In genomic region chr1:234851450-234852438, GRCh38 we compare ENCODE assay signal across 1 cellular context.
TF ChIP-seq lines count a peak whose summit lies in the region.

No MANE protein-coding gene starts in this region.

TF ChIP-seq in K562, 482 proteins besides CTCF, POLR2A, EP300 and RAD21 (continued from another document and continues in another):
- TF ChIP-seq CEBPZ (IDR thresholded peaks at IDR 0.05; ENCODE audit: borderline replicate concordance, low read depth, low read length): no peak
- peak; percentile 20; the same call in 1 of the 2 replicates for TF ChIP-seq CEBPB (tag; IDR thresholded peaks at IDR 0.05)
- TF ChIP-seq TRIM28 (IDR thresholded peaks at IDR 0.05): no peak
- no peak for TF ChIP-seq RBM25 (IDR thresholded peaks at IDR 0.05; ENCODE audit: low read depth, low read length, severe bottlenecking)
- TF ChIP-seq ZBTB8A (IDR thresholded peaks at IDR 0.05; ENCODE audit: partially characterized antibody): no peak
- TF ChIP-seq ETS1 (conservative IDR thresholded peaks at IDR 0.05; ENCODE audit: control insufficient read depth, low read depth, low read length): no peak
- no peak for TF ChIP-seq ZFX (CRISPR knock-in tag; IDR thresholded peaks at IDR 0.05)
- peak; percentile 34; the same call in 1 of the 2 replicates for TF ChIP-seq ZNF592 (IDR thresholded peaks at IDR 0.05)
- TF ChIP-seq CBX8 (IDR thresholded peaks at IDR 0.05; ENCODE audit: borderline replicate concordance, extremely low read depth, low read depth, low read length, poor library complexity, severe bottlenecking): no peak
- no peak; the same call in 1 of the 2 replicates for TF ChIP-seq ZNF24 (IDR thresholded peaks at IDR 0.05)
- no peak for TF ChIP-seq TARDBP (IDR thresholded peaks at IDR 0.05)
- no peak for TF ChIP-seq NR2F6 (CRISPR knock-in tag; IDR thresholded peaks at IDR 0.05)
- no peak for TF ChIP-seq ZNF77 (CRISPR knock-in tag; IDR thresholded peaks at IDR 0.05)
- no peak for TF ChIP-seq ASH1L (IDR thresholded peaks at IDR 0.05; ENCODE audit: borderline replicate concordance, low read depth, partially characterized antibody)
- no peak for TF ChIP-seq ZNF511 (CRISPR knock-in tag; IDR thresholded peaks at IDR 0.05)
- TF ChIP-seq, protein P1, sequence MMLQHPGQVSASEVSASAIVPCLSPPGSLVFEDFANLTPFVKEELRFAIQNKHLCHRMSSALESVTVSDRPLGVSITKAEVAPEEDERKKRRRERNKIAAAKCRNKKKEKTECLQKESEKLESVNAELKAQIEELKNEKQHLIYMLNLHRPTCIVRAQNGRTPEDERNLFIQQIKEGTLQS (IDR thresholded peaks at IDR 0.05): peak; percentile 63; the same call in 1 of the 2 replicates
- TF ChIP-seq, protein P1 (CRISPR knock-in tag; conservative IDR thresholded peaks at IDR 0.05): no peak
- TF ChIP-seq HDAC2 (IDR thresholded peaks at IDR 0.05): peak; percentile 88
- TF ChIP-seq TAF9B (IDR thresholded peaks at IDR 0.05; ENCODE audit: partially characterized antibody): no peak
- no peak for TF ChIP-seq ELF2 (CRISPR knock-in tag; IDR thresholded peaks at IDR 0.05)
- TF ChIP-seq NR2C2 (CRISPR knock-in tag; IDR thresholded peaks at IDR 0.05): no peak
- TF ChIP-seq NR2C2 (tag; IDR thresholded peaks at IDR 0.05): peak; percentile 83
- no peak for TF ChIP-seq CHAMP1 (IDR thresholded peaks at IDR 0.05)
- TF ChIP-seq, protein P2, sequence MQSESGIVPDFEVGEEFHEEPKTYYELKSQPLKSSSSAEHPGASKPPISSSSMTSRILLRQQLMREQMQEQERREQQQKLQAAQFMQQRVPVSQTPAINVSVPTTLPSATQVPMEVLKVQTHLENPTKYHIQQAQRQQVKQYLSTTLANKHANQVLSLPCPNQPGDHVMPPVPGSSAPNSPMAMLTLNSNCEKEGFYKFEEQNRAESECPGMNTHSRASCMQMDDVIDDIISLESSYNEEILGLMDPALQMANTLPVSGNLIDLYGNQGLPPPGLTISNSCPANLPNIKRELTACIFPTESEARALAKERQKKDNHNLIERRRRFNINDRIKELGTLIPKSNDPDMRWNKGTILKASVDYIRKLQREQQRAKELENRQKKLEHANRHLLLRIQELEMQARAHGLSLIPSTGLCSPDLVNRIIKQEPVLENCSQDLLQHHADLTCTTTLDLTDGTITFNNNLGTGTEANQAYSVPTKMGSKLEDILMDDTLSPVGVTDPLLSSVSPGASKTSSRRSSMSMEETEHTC (IDR thresholded peaks at IDR 0.05): peak; percentile 46; the same call in 1 of the 2 replicates
- TF ChIP-seq E2F1 (CRISPR knock-in tag; IDR thresholded peaks at IDR 0.05): no peak
- TF ChIP-seq TCFL5 (CRISPR knock-in tag; conservative IDR thresholded peaks at IDR 0.05): peak; percentile 42; the same call in 1 of the 2 replicates
- no peak for TF ChIP-seq GMEB1 (CRISPR knock-in tag; IDR thresholded peaks at IDR 0.05)
- TF ChIP-seq, protein P3, sequence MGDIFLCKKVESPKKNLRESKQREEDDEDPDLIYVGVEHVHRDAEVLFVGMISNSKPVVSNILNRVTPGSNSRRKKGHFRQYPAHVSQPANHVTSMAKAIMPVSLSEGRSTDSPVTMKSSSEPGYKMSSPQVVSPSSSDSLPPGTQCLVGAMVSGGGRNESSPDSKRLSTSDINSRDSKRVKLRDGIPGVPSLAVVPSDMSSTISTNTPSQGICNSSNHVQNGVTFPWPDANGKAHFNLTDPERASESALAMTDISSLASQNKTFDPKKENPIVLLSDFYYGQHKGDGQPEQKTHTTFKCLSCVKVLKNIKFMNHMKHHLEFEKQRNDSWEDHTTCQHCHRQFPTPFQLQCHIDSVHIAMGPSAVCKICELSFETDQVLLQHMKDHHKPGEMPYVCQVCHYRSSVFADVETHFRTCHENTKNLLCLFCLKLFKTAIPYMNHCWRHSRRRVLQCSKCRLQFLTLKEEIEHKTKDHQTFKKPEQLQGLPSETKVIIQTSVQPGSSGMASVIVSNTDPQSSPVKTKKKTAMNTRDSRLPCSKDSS (IDR thresholded peaks at IDR 0.05; ENCODE audit: low read depth, partially characterized antibody): no peak
- peak; percentile 55; the same call in 1 of the 2 replicates for TF ChIP-seq BACH1 (tag; IDR thresholded peaks at IDR 0.05)
- no peak for TF ChIP-seq COPS2 (conservative IDR thresholded peaks at IDR 0.05)
- TF ChIP-seq NR3C1 (CRISPR knock-in tag; IDR thresholded peaks at IDR 0.05): no peak
- no peak for TF ChIP-seq RBM34 (IDR thresholded peaks at IDR 0.05; ENCODE audit: borderline replicate concordance, insufficient read depth, low read length)
- TF ChIP-seq NUFIP1 (IDR thresholded peaks at IDR 0.05; ENCODE audit: partially characterized antibody): no peak
- TF ChIP-seq, protein P4, sequence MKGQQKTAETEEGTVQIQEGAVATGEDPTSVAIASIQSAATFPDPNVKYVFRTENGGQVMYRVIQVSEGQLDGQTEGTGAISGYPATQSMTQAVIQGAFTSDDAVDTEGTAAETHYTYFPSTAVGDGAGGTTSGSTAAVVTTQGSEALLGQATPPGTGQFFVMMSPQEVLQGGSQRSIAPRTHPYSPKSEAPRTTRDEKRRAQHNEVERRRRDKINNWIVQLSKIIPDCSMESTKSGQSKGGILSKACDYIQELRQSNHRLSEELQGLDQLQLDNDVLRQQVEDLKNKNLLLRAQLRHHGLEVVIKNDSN (CRISPR knock-in tag; IDR thresholded peaks at IDR 0.05): no peak; the same call in 1 of the 2 replicates
- TF ChIP-seq SMC3 (conservative IDR thresholded peaks at IDR 0.05; ENCODE audit: insufficient read depth, low read depth, low read length): no peak
- TF ChIP-seq ZNF584 (CRISPR knock-in tag; IDR thresholded peaks at IDR 0.05; ENCODE audit: low read depth): no peak
- no peak for TF ChIP-seq LCOR (CRISPR knock-in tag; IDR thresholded peaks at IDR 0.05)
- TF ChIP-seq CBX5 (IDR thresholded peaks at IDR 0.05; ENCODE audit: borderline replicate concordance, low read depth): no peak
- no peak for TF ChIP-seq ZNF165 (CRISPR knock-in tag; IDR thresholded peaks at IDR 0.05; ENCODE audit: borderline replicate concordance)
- no peak for TF ChIP-seq ELK1 (CRISPR knock-in tag; IDR thresholded peaks at IDR 0.05)
- no peak for TF ChIP-seq MED1 (CRISPR knock-in tag; IDR thresholded peaks at IDR 0.05; ENCODE audit: borderline replicate concordance)
